Comparison of ENCODE assay signal across 18 cellular contexts in the genomic region with DNA sequence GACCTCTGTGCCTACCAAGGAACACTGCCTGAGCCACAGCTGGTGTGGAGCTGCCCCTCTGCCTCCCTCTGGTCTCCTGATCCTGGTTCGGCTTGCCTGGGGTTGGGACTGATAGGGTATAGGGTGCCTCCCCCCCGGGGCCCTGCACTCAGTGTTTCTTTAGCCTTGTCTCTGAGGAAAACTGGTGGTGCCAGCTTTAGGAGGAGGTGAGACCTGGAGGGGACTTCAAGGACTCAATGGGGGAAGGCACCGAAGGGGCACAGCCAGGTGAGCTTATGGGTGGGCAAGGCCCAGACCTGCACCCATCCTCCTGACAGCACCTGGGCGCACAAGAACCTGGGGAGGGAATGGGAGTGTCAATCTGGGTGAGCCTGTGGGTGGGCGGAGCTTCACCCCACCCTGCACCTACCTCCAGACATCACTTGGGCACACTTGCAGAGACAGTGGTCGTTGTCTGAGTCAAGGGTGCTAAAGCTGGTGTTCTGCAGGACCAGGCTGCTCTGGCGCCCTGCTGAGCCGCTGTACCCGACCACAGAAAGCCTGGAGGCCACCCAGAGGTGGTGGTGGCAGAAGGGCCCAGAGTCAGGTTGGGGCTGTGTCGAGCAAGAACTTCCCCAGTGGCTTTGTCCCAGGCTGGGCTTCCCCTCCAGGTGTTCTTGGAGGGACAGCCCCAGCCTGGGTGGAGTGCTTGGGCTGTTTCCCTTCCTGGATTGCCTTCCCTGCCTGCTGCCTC. TPM values are rescaled to one million over a fixed set of nuclear protein-coding genes. Genes with fewer than 3 reads are reported as not detected.
"Had no signal": no experiment of that assay in that cellular context is flagged by ENCODE, and none has a peak within 500 bp of the region (broad histone marks: within the 10 kb centered on the region; RNA-seq: fewer than 3 reads in every experiment).

No MANE protein-coding gene starts in this region.

- H3K27ac ChIP-seq: esophagus squamous epithelium, hepatocyte, parathyroid adenoma, tibial nerve had no signal

- H3K9ac ChIP-seq: parathyroid adenoma had no signal

- FAIRE-seq: bronchial epithelial cell, urothelium cell line had no signal

- H3K4me3 Mint-ChIP-seq: activated CD4-positive, alpha-beta memory T cell treated with anti-CD3 and anti-CD28 coated beads for 36 hours; activated naive CD8-positive, alpha-beta T cell; activated T-cell treated with anti-CD3 and anti-CD28 coated beads, Interleukin-2, amount 50 U/mL, for 4 hours; naive thymus-derived CD4-positive, alpha-beta T cell; T-helper 17 cell had no signal

- H3K36me3 Mint-ChIP-seq: activated CD4-positive, alpha-beta memory T cell treated with anti-CD3 and anti-CD28 coated beads for 36 hours; activated naive CD8-positive, alpha-beta T cell had no signal

- H3K27ac Mint-ChIP-seq: activated CD4-positive, alpha-beta memory T cell treated with anti-CD3 and anti-CD28 coated beads for 36 hours; activated naive CD8-positive, alpha-beta T cell; naive thymus-derived CD4-positive, alpha-beta T cell; T-helper 17 cell had no signal

- H3K36me3 ChIP-seq: esophagus squamous epithelium, tibial nerve had no signal

- DNase-seq: activated CD4-positive, alpha-beta memory T cell treated with anti-CD3 and anti-CD28 coated beads for 36 hours; activated effector memory CD4-positive, alpha-beta T cell treated with Interleukin-2 at 50 U/mL for 16 hours; activated T-cell treated with anti-CD3 and anti-CD28 coated beads, Interleukin-2, amount 50 U/mL, for 4 hours; cerebellar nuclear complex; cortex of kidney; effector CD8-positive, alpha-beta T cell; esophagus squamous epithelium; left cardiac atrium; naive thymus-derived CD4-positive, alpha-beta T cell; stimulated activated naive CD4-positive, alpha-beta T cell; T-helper 17 cell had no signal

- H3K9me3 ChIP-seq: esophagus squamous epithelium, tibial nerve had no signal

- H3K4me3 ChIP-seq: esophagus squamous epithelium, hepatocyte, tibial nerve had no signal

- H3K4me1 ChIP-seq: parathyroid adenoma, tibial nerve had no signal

- ATAC-seq: activated T-cell treated with anti-CD3 and anti-CD28 coated beads, Interleukin-2, amount 50 U/mL, for 4 hours; left cardiac atrium; naive thymus-derived CD4-positive, alpha-beta T cell; T-helper 17 cell had no signal

- H3K9me3 Mint-ChIP-seq: activated CD4-positive, alpha-beta memory T cell treated with anti-CD3 and anti-CD28 coated beads for 36 hours; activated T-cell treated with anti-CD3 and anti-CD28 coated beads, Interleukin-2, amount 50 U/mL, for 4 hours had no signal

- H3K27me3 ChIP-seq: hepatocyte, tibial nerve had no signal

- H3K79me2 ChIP-seq: hepatocyte, parathyroid adenoma had no signal

- H3K4me2 ChIP-seq: hepatocyte had no signal

- H2AFZ ChIP-seq: hepatocyte, parathyroid adenoma had no signal

- H3K27me3 Mint-ChIP-seq: activated CD4-positive, alpha-beta memory T cell treated with anti-CD3 and anti-CD28 coated beads for 36 hours; activated naive CD8-positive, alpha-beta T cell; T-helper 17 cell had no signal

RNA-seq across cellular contexts. Expression of a gene that starts 42.1 kb away (rescaled TPM):
- total RNA-seq: activated CD4-positive, alpha-beta memory T cell treated with anti-CD3 and anti-CD28 coated beads for 36 hours; activated T-cell treated with anti-CD3 and anti-CD28 coated beads, Interleukin-2, amount 50 U/mL, for 4 hours; bronchial epithelial cell; hepatocyte; naive thymus-derived CD4-positive, alpha-beta T cell; renal cortical epithelial cell; T-helper 17 cell had no signal
- polyA plus RNA-seq: hepatocyte; naive thymus-derived CD4-positive, alpha-beta T cell had no signal
